In genomic region chr19:16571689-16572331, GRCh38 we compare ENCODE assay signal across 8 cellular contexts. TPM values are rescaled to one million over a fixed set of nuclear protein-coding genes. Genes with fewer than 3 reads are reported as not detected.
DNase-seq lines count a peak whose midpoint lies in the region; ATAC-seq lines count a peak whose summit lies in the region.

No MANE protein-coding gene starts in this region.

- H3K27me3 ChIP-seq in iPS-15b (ENCODE audit: control insufficient read depth, insufficient read depth, low read length): no peaks in the 10 kb centered on the region

- H3K36me3 Mint-ChIP-seq in activated naive CD4-positive, alpha-beta T cell treated with anti-CD3 and anti-CD28 coated beads, Interleukin-2, amount 50 U/mL, for 72 hours: peaks cover 28 to 37% of the 10 kb centered on the region in 2 donors

- peaks cover 8% of the 10 kb centered on the region for H3K4me1 ChIP-seq in iPS-15b (ENCODE audit: control insufficient read depth, insufficient read depth, low read length)

- H3K27ac Mint-ChIP-seq in activated naive CD4-positive, alpha-beta T cell treated with anti-CD3 and anti-CD28 coated beads, Interleukin-2, amount 50 U/mL, for 72 hours: peak overlapping the region; percentile 89 to 94

- DNase-seq in GM03348 (ENCODE audit: low spot score) (peak; percentile 47), DMS79 (lab: John Stamatoyannopoulos, UW) (no peak)
- no peak for DNase-seq in Jurkat, Clone E6-1 (ENCODE audit: low read depth, low spot score)
- peak in 1 of 2 donors; percentile 51 for DNase-seq in activated naive CD4-positive, alpha-beta T cell treated with anti-CD3 and anti-CD28 coated beads, Interleukin-2, amount 50 U/mL, for 72 hours (ENCODE audit: low spot score in 2 of 2)
- peak; percentile 37 for DNase-seq in stimulated activated CD4-positive, alpha-beta T cell treated with anti-CD3 and anti-CD28 coated beads, Interleukin-4, amount 100 ng/mL, for 24 hours

- no peaks in the 10 kb centered on the region for H3K9me3 Mint-ChIP-seq in activated naive CD4-positive, alpha-beta T cell treated with anti-CD3 and anti-CD28 coated beads, Interleukin-2, amount 50 U/mL, for 72 hours

- ATAC-seq in GM21381 (IDR thresholded peaks at IDR 0.05; ENCODE audit: unreplicated experiment): peak; percentile 26
- peak; percentile 45 for ATAC-seq in activated naive CD4-positive, alpha-beta T cell treated with anti-CD3 and anti-CD28 coated beads, Interleukin-2, amount 50 U/mL, for 72 hours
- ATAC-seq in HG02642 (IDR thresholded peaks at IDR 0.05; ENCODE audit: poor library complexity, unreplicated experiment): no peak

- H3K9ac ChIP-seq in iPS-15b (ENCODE audit: low read depth, low read length): peak overlapping the region; percentile 86

- H3K36me3 ChIP-seq in iPS-15b (ENCODE audit: control insufficient read depth, insufficient read depth, low read length): peaks cover 31% of the 10 kb centered on the region

- peak overlapping the region; percentile 73 for H3K4me3 ChIP-seq in Jurkat, Clone E6-1 (ENCODE audit: low read length)
- H3K4me3 ChIP-seq in iPS-15b (ENCODE audit: low read depth, low read length): peak overlapping the region; percentile 91

- no peaks in the 10 kb centered on the region for H3K9me3 ChIP-seq in iPS-15b (ENCODE audit: control insufficient read depth, insufficient read depth, low read length)

RNA-seq across cellular contexts. Expression of gene SLC35E1, which starts 0.4 kb away (rescaled TPM):
- polyA plus RNA-seq in Jurkat, Clone E6-1 (2012; ENCODE audit: insufficient read depth, insufficient read length): 34.3 TPM
- total RNA-seq in activated naive CD4-positive, alpha-beta T cell treated with anti-CD3 and anti-CD28 coated beads, Interleukin-2, amount 50 U/mL, for 72 hours: 10 to 100 TPM; 39.5 to 58.2 TPM

RNA-seq across cellular contexts. Expression of gene CHERP, which starts 29.6 kb away (rescaled TPM):
- polyA plus RNA-seq in Jurkat, Clone E6-1 (2012; ENCODE audit: insufficient read depth, insufficient read length): 52.4 TPM
- 100 to 1,000 TPM in 1 of 2 donors, 10 to 100 TPM in 1; 54.9 to 117 TPM for total RNA-seq in activated naive CD4-positive, alpha-beta T cell treated with anti-CD3 and anti-CD28 coated beads, Interleukin-2, amount 50 U/mL, for 72 hours

RNA-seq across cellular contexts. Expression of gene MED26, which starts 56.2 kb away (rescaled TPM):
- 10.5 TPM for polyA plus RNA-seq in Jurkat, Clone E6-1 (2012; ENCODE audit: insufficient read depth, insufficient read length)
- 10 to 100 TPM; 24.1 TPM for total RNA-seq in activated naive CD4-positive, alpha-beta T cell treated with anti-CD3 and anti-CD28 coated beads, Interleukin-2, amount 50 U/mL, for 72 hours

Comparison
In these comparisons a context has a peak if more than half of its experiments do, and no peak if none do; other contexts are left out.
1. DNase-seq: peak in GM03348 (single experiment) and stimulated activated CD4-positive, alpha-beta T cell treated with anti-CD3 and anti-CD28 coated beads, Interleukin-4, amount 100 ng/mL, for 24 hours (single experiment); none in Jurkat, Clone E6-1 (single experiment) and DMS79 (single experiment).